10 cellular contexts compared by ENCODE assay signal in genomic region chr1:66316464-66317155, GRCh38.
DNase-seq lines count a peak whose midpoint lies in the region; ATAC-seq and TF ChIP-seq lines count a peak whose summit lies in the region.
"Had no signal": no experiment of that assay in that cellular context is flagged by ENCODE, and none has a peak within 500 bp of the region (broad histone marks: within the 10 kb centered on the region; RNA-seq: fewer than 3 reads in every experiment).

No MANE protein-coding gene starts in this region.

- no peaks in the 10 kb centered on the region for H3K27me3 ChIP-seq in ascending aorta
- H3K27me3 ChIP-seq in lower lobe of right lung (ENCODE audit: low read depth) = no peaks in the 10 kb centered on the region
- H3K27me3 ChIP-seq in tibial nerve = no peaks in the 10 kb centered on the region

- WGBS in tibial nerve, 2 donors = 15 to 25% methylated on average over 3 of the region's 3 CpGs

- intact Hi-C loops in activated CD4-positive, alpha-beta memory T cell treated with anti-CD3 and anti-CD28 coated beads for 36 hours (cut with micrococcal nuclease) = no loop called here
- intact Hi-C loops in ascending aorta (cut with DNase I) = loop anchor here (5.0 kb wide), 1 partner anchor 44 kb away; no protein-coding TSS in a partner anchor
- intact Hi-C loops in lower lobe of right lung (cut with DNase I) = no loop called here

- H3K4me3 ChIP-seq in ascending aorta (no peak overlapping the region), lower lobe of right lung (no peak overlapping the region), tibial nerve (no peak overlapping the region)

- no peak for TF ChIP-seq CTCF in ascending aorta (IDR thresholded peaks at IDR 0.05)
- TF ChIP-seq CTCF in lower lobe of right lung (IDR thresholded peaks at IDR 0.05) = no peak
- no peak for TF ChIP-seq CTCF in tibial nerve (IDR thresholded peaks at IDR 0.05)

- peak in 1 of 2 donors; percentile 26 for TF ChIP-seq EP300 in tibial nerve (IDR thresholded peaks at IDR 0.05)

- no peak for DNase-seq in activated CD4-positive, alpha-beta memory T cell treated with anti-CD3 and anti-CD28 coated beads for 36 hours
- DNase-seq in activated CD4-positive, alpha-beta memory T cell treated with anti-CD3 and anti-CD28 coated beads, Interleukin-2, amount 10 ng/mL, durations not matched to agents 7 days and 5 days = no peak
- DNase-seq in ascending aorta (ENCODE audit: low spot score in 2 of 2) = no peak
- DNase-seq in lower lobe of right lung = no peak
- no peak for DNase-seq in tibial nerve (ENCODE audit: low spot score in 2 of 2)
- no peak for DNase-seq in activated CD8-positive, alpha-beta memory T cell treated with anti-CD3 and anti-CD28 coated beads, Interleukin-2, amount 50 U/mL, for 48 hours
- no peak for DNase-seq in SW 1271 (lab: John Stamatoyannopoulos, UW)
- DNase-seq: activated CD8-positive, alpha-beta memory T cell treated with anti-CD3 and anti-CD28 coated beads, Interleukin-2, amount 10 ng/mL, durations not matched to agents 7 days and 5 days; effector memory CD4-positive, alpha-beta T cell had no signal

- ATAC-seq in lower lobe of right lung (peak; percentile 67 to 69), GM21367 (IDR thresholded peaks at IDR 0.05; ENCODE audit: unreplicated experiment) (no peak)
- ATAC-seq: activated CD8-positive, alpha-beta memory T cell treated with anti-CD3 and anti-CD28 coated beads, Interleukin-2, amount 10 ng/mL, durations not matched to agents 7 days and 5 days had no signal

- H3K27me3 Mint-ChIP-seq in activated CD4-positive, alpha-beta memory T cell treated with anti-CD3 and anti-CD28 coated beads for 36 hours = no peaks in the 10 kb centered on the region
- H3K27me3 Mint-ChIP-seq in activated CD4-positive, alpha-beta memory T cell treated with anti-CD3 and anti-CD28 coated beads, Interleukin-2, amount 10 ng/mL, durations not matched to agents 7 days and 5 days = no peaks in the 10 kb centered on the region
- H3K27me3 Mint-ChIP-seq: activated CD8-positive, alpha-beta memory T cell treated with anti-CD3 and anti-CD28 coated beads, Interleukin-2, amount 10 ng/mL, durations not matched to agents 7 days and 5 days had no signal

- POLR2A ChIA-PET in activated CD4-positive, alpha-beta memory T cell treated with anti-CD3 and anti-CD28 coated beads for 36 hours (lab: Charles Lee) = no interaction called here
- POLR2A ChIA-PET in activated CD4-positive, alpha-beta memory T cell treated with anti-CD3 and anti-CD28 coated beads, Interleukin-2, amount 10 ng/mL, durations not matched to agents 7 days and 5 days (lab: Charles Lee) = no interaction called here

- H3K9me3 ChIP-seq in ascending aorta (no peaks in the 10 kb centered on the region), lower lobe of right lung (no peaks in the 10 kb centered on the region), tibial nerve (no peaks in the 10 kb centered on the region)

- H3K4me1 ChIP-seq in ascending aorta (peaks cover 0 to 10% of the 10 kb centered on the region in 2 donors), lower lobe of right lung (no peaks in the 10 kb centered on the region), tibial nerve (peaks cover 0 to 16% (median 2%) of the 10 kb centered on the region in 4 donors)

- peak overlapping the region; percentile 13 for H3K27ac Mint-ChIP-seq in activated CD4-positive, alpha-beta memory T cell treated with anti-CD3 and anti-CD28 coated beads for 36 hours
- no peak overlapping the region for H3K27ac Mint-ChIP-seq in activated CD4-positive, alpha-beta memory T cell treated with anti-CD3 and anti-CD28 coated beads, Interleukin-2, amount 10 ng/mL, durations not matched to agents 7 days and 5 days

- no peaks in the 10 kb centered on the region for H3K4me1 Mint-ChIP-seq in activated CD4-positive, alpha-beta memory T cell treated with anti-CD3 and anti-CD28 coated beads for 36 hours (ENCODE audit: low read depth)
- H3K4me1 Mint-ChIP-seq in activated CD4-positive, alpha-beta memory T cell treated with anti-CD3 and anti-CD28 coated beads, Interleukin-2, amount 10 ng/mL, durations not matched to agents 7 days and 5 days = peaks cover 10% of the 10 kb centered on the region

- H3K9me3 Mint-ChIP-seq in activated CD4-positive, alpha-beta memory T cell treated with anti-CD3 and anti-CD28 coated beads for 36 hours = no peaks in the 10 kb centered on the region
- peaks cover 11% of the 10 kb centered on the region for H3K9me3 Mint-ChIP-seq in activated CD4-positive, alpha-beta memory T cell treated with anti-CD3 and anti-CD28 coated beads, Interleukin-2, amount 10 ng/mL, durations not matched to agents 7 days and 5 days

- no peak for TF ChIP-seq POLR2A in tibial nerve (IDR thresholded peaks at IDR 0.05)

- H3K36me3 ChIP-seq in ascending aorta (no peaks in the 10 kb centered on the region), lower lobe of right lung (no peaks in the 10 kb centered on the region), tibial nerve (no peaks in the 10 kb centered on the region)

- peak overlapping the region; percentile 79 to 86 for H3K27ac ChIP-seq in ascending aorta
- peak overlapping the region; percentile 33 for H3K27ac ChIP-seq in lower lobe of right lung
- peak overlapping the region; percentile 22 to 91 (median 62) for H3K27ac ChIP-seq in tibial nerve

- H3K36me3 Mint-ChIP-seq in activated CD4-positive, alpha-beta memory T cell treated with anti-CD3 and anti-CD28 coated beads for 36 hours = no peaks in the 10 kb centered on the region
- H3K36me3 Mint-ChIP-seq in activated CD4-positive, alpha-beta memory T cell treated with anti-CD3 and anti-CD28 coated beads, Interleukin-2, amount 10 ng/mL, durations not matched to agents 7 days and 5 days (ENCODE audit: low read depth) = peaks cover 4% of the 10 kb centered on the region

- H3K4me3 Mint-ChIP-seq in activated CD4-positive, alpha-beta memory T cell treated with anti-CD3 and anti-CD28 coated beads for 36 hours = no peak overlapping the region
- H3K4me3 Mint-ChIP-seq in activated CD4-positive, alpha-beta memory T cell treated with anti-CD3 and anti-CD28 coated beads, Interleukin-2, amount 10 ng/mL, durations not matched to agents 7 days and 5 days = no peak overlapping the region
- H3K4me3 Mint-ChIP-seq: activated CD8-positive, alpha-beta memory T cell treated with anti-CD3 and anti-CD28 coated beads, Interleukin-2, amount 10 ng/mL, durations not matched to agents 7 days and 5 days had no signal

- CTCF ChIA-PET in activated CD4-positive, alpha-beta memory T cell treated with anti-CD3 and anti-CD28 coated beads for 36 hours (lab: Charles Lee) = no interaction called here
- CTCF ChIA-PET in activated CD4-positive, alpha-beta memory T cell treated with anti-CD3 and anti-CD28 coated beads, Interleukin-2, amount 10 ng/mL, durations not matched to agents 7 days and 5 days (lab: Charles Lee) = no interaction called here
